13 cellular contexts compared by ENCODE assay signal in the genomic region with DNA sequence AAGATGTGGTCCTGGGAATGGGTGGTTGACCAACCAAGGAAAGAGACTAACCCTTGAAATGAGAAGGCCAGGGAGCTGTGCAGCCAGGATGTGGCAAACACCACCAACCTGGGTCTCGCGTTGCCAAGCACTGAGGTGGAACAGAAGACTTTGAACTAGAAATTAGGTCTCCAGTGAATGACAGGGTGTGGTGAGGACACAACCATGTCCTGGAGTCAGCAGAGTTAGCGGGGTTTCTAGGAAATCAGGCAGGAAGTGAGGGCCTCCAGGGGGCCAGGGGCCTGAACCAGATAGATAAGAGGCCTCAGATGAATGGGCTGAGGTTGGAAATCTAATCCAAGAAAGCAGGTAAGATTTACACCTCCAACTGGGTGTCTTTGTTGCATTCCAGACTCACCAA.
A peak's percentile ranks its signal among the peaks of the same experiment; 100 is the strongest.
DNase-seq lines count a peak whose midpoint lies in the region; ATAC-seq and TF ChIP-seq lines count a peak whose summit lies in the region.
"Had no signal": no experiment of that assay in that cellular context is flagged by ENCODE, and none has a peak within 500 bp of the region (broad histone marks: within the 10 kb centered on the region; RNA-seq: fewer than 3 reads in every experiment).

No MANE protein-coding gene starts in this region.

- no peaks in the 10 kb centered on the region for H3K36me3 Mint-ChIP-seq in CD4-positive, alpha-beta T cell (ENCODE audit: low read depth)
- no peaks in the 10 kb centered on the region for H3K36me3 Mint-ChIP-seq in activated T-helper 1 cell treated with anti-CD3 and anti-CD28 coated beads, Interleukin-12 subunit alpha, Interleukin-12 subunit beta, Interleukin-2, Interleukin-4 antibody, amounts not matched to agents 30 ng/mL and 10 ng/mL and 1 ng/mL, durations not matched to agents 14 hours and 24 hours and 36 hours (ENCODE audit: low read depth)
- H3K36me3 Mint-ChIP-seq: neural progenitor cell had no signal

- H3K18ac ChIP-seq in mesenchymal stem cell (ENCODE audit: low read depth in 1 of 2, low read length in 2 of 2): no peak overlapping the region

- peaks cover 3% of the 10 kb centered on the region for H3K4me1 ChIP-seq in mesenchymal stem cell (ENCODE audit: control insufficient read depth, insufficient read depth, low read depth, low read length)
- H3K4me1 ChIP-seq in heart right ventricle: peaks cover 0 to 3% (median 0%) of the 10 kb centered on the region in 9 donors
- H3K4me1 ChIP-seq in HAP-1: no peaks in the 10 kb centered on the region
- H3K4me1 ChIP-seq: neural progenitor cell had no signal

- CTCF ChIA-PET in CD4-positive, alpha-beta T cell (lab: Charles Lee): no interaction called here

- H2BK120ac ChIP-seq in mesenchymal stem cell (ENCODE audit: low read depth, low read length): no peak overlapping the region

- H3K27ac ChIP-seq in CD4-positive, alpha-beta T cell (ENCODE audit: low read depth, low read length): no peak overlapping the region
- no peak overlapping the region for H3K27ac ChIP-seq in mesenchymal stem cell (ENCODE audit: low read length, poor library complexity, severe bottlenecking)
- no peak overlapping the region for H3K27ac ChIP-seq in heart right ventricle
- H3K27ac ChIP-seq: HL-60, neural progenitor cell had no signal

- no peak overlapping the region for H3K4ac ChIP-seq in mesenchymal stem cell (ENCODE audit: low read depth in 1 of 2, low read length in 2 of 2)

- peak; percentile 62 for ATAC-seq in CD4-positive, alpha-beta T cell (ENCODE audit: poor library complexity)
- ATAC-seq in heart right ventricle: no peak
- ATAC-seq in GM21367 (IDR thresholded peaks at IDR 0.05; ENCODE audit: unreplicated experiment): no peak
- no peak for ATAC-seq in HG03097 (IDR thresholded peaks at IDR 0.05; ENCODE audit: low FRiP score, unreplicated experiment)

- H3K23ac ChIP-seq in mesenchymal stem cell (ENCODE audit: low read length in 2 of 2): no peak overlapping the region

- H3K9me3 Mint-ChIP-seq in CD4-positive, alpha-beta T cell: no peaks in the 10 kb centered on the region
- no peaks in the 10 kb centered on the region for H3K9me3 Mint-ChIP-seq in activated T-helper 1 cell treated with anti-CD3 and anti-CD28 coated beads, Interleukin-12 subunit alpha, Interleukin-12 subunit beta, Interleukin-2, Interleukin-4 antibody, amounts not matched to agents 30 ng/mL and 10 ng/mL and 1 ng/mL, durations not matched to agents 14 hours and 24 hours and 36 hours

- H3K4me1 Mint-ChIP-seq in CD4-positive, alpha-beta T cell (ENCODE audit: low read depth): peaks cover 49% of the 10 kb centered on the region
- peaks cover 22% of the 10 kb centered on the region for H3K4me1 Mint-ChIP-seq in activated T-helper 1 cell treated with anti-CD3 and anti-CD28 coated beads, Interleukin-12 subunit alpha, Interleukin-12 subunit beta, Interleukin-2, Interleukin-4 antibody, amounts not matched to agents 30 ng/mL and 10 ng/mL and 1 ng/mL, durations not matched to agents 14 hours and 24 hours and 36 hours (ENCODE audit: low read depth)
- H3K4me1 Mint-ChIP-seq: neural progenitor cell had no signal

- peak overlapping the region; percentile 2 for H2AK5ac ChIP-seq in mesenchymal stem cell (ENCODE audit: low read length, severe bottlenecking)

- H3K14ac ChIP-seq in mesenchymal stem cell (ENCODE audit: low read length in 2 of 2): no peak overlapping the region

- H3K9ac ChIP-seq in mesenchymal stem cell (ENCODE audit: low read length): no peak overlapping the region
- H3K9ac ChIP-seq: neural progenitor cell had no signal

- no peak overlapping the region for H2BK15ac ChIP-seq in mesenchymal stem cell (ENCODE audit: low read depth, poor library complexity, severe bottlenecking)

- 86% methylated on average over 3 of the region's 3 CpGs for WGBS in mesenchymal stem cell
- WGBS in heart right ventricle, 2 donors: 77 to 86% methylated on average over 3 of the region's 3 CpGs

- peak overlapping the region; percentile 17 for H3K4me3 Mint-ChIP-seq in CD4-positive, alpha-beta T cell
- H3K4me3 Mint-ChIP-seq in activated T-helper 1 cell treated with anti-CD3 and anti-CD28 coated beads, Interleukin-12 subunit alpha, Interleukin-12 subunit beta, Interleukin-2, Interleukin-4 antibody, amounts not matched to agents 30 ng/mL and 10 ng/mL and 1 ng/mL, durations not matched to agents 14 hours and 24 hours and 36 hours: no peak overlapping the region
- H3K4me3 Mint-ChIP-seq: neural progenitor cell had no signal

- POLR2A ChIA-PET in CD4-positive, alpha-beta T cell (lab: Charles Lee): interaction anchor here (0.9 to 3.3 kb wide), 2 partner anchors 27 to 262 kb away, joined by 5 to 20 read pairs; no protein-coding TSS in a partner anchor

- H4K8ac ChIP-seq in mesenchymal stem cell (ENCODE audit: low read length): no peak overlapping the region

- no peak overlapping the region for H4K91ac ChIP-seq in mesenchymal stem cell (ENCODE audit: low read length)

- no peaks in the 10 kb centered on the region for H3K9me3 ChIP-seq in CD4-positive, alpha-beta T cell (ENCODE audit: control insufficient read depth, low read length)
- H3K9me3 ChIP-seq in mesenchymal stem cell (ENCODE audit: control insufficient read depth, low read length) (peaks cover 20% of the 10 kb centered on the region), heart right ventricle (peaks cover 0 to 29% (median 7%) of the 10 kb centered on the region in 11 donors), HAP-1 (no peaks in the 10 kb centered on the region)

- intact Hi-C loops in CD4-positive, alpha-beta T cell (cut with DNase I, micrococcal nuclease): no loop called here
- intact Hi-C loops in activated T-helper 1 cell treated with anti-CD3 and anti-CD28 coated beads, Interleukin-12 subunit alpha, Interleukin-12 subunit beta, Interleukin-2, Interleukin-4 antibody, amounts not matched to agents 30 ng/mL and 10 ng/mL and 1 ng/mL, durations not matched to agents 14 hours and 24 hours and 36 hours (cut with micrococcal nuclease): no loop called here
- intact Hi-C loops in heart right ventricle (cut with DNase I): no loop called here

- H3K4me3 ChIP-seq in mesenchymal stem cell (ENCODE audit: insufficient read depth in 1 of 2, low read depth in 1 of 2, low read length in 2 of 2): no peak overlapping the region
- no peak overlapping the region for H3K4me3 ChIP-seq in heart right ventricle
- no peak overlapping the region for H3K4me3 ChIP-seq in HAP-1
- H3K4me3 ChIP-seq: neural progenitor cell had no signal

- H3K27me3 ChIP-seq in CD4-positive, alpha-beta T cell (ENCODE audit: control insufficient read depth, insufficient read depth, low read length): no peaks in the 10 kb centered on the region
- H3K27me3 ChIP-seq in mesenchymal stem cell (ENCODE audit: control insufficient read depth in 1 of 2, insufficient read depth in 1 of 2, low read length in 2 of 2) (no peaks in the 10 kb centered on the region), heart right ventricle (no peaks in the 10 kb centered on the region), HAP-1 (ENCODE audit: low read depth) (no peaks in the 10 kb centered on the region)
- H3K27me3 ChIP-seq: neural progenitor cell had no signal

- H3K36me3 ChIP-seq in mesenchymal stem cell (ENCODE audit: control insufficient read depth in 1 of 2, insufficient read depth in 2 of 2, low read depth in 1 of 2, low read length in 2 of 2) (no peaks in the 10 kb centered on the region), heart right ventricle (no peaks in the 10 kb centered on the region), HAP-1 (replicated peaks) (no peaks in the 10 kb centered on the region)
- H3K36me3 ChIP-seq: neural progenitor cell had no signal

- in situ Hi-C loops in KBM-7 (cut with MboI; ENCODE audit: low pct_unique_long_range_greater_than_20kb, low sequenced_read_pairs): no loop called here
- in situ Hi-C loops in HAP-1 (cut with MboI; ENCODE audit: low sequenced_read_pairs): no loop called here

- no peak overlapping the region for H2BK5ac ChIP-seq in mesenchymal stem cell (ENCODE audit: low read depth, low read length, poor library complexity, severe bottlenecking)

- no peaks in the 10 kb centered on the region for H3K27me3 Mint-ChIP-seq in CD4-positive, alpha-beta T cell
- H3K27me3 Mint-ChIP-seq in activated T-helper 1 cell treated with anti-CD3 and anti-CD28 coated beads, Interleukin-12 subunit alpha, Interleukin-12 subunit beta, Interleukin-2, Interleukin-4 antibody, amounts not matched to agents 30 ng/mL and 10 ng/mL and 1 ng/mL, durations not matched to agents 14 hours and 24 hours and 36 hours (ENCODE audit: insufficient read depth): peaks cover 2% of the 10 kb centered on the region

- DNase-seq in CD4-positive, alpha-beta T cell: peak in 4 of 10 experiments; percentile 3 to 10 (median 8)
- peak; percentile 60 for DNase-seq in KBM-7
- peak; percentile 14 for DNase-seq in activated T-helper 1 cell treated with anti-CD3 and anti-CD28 coated beads, Interleukin-12 subunit alpha, Interleukin-12 subunit beta, Interleukin-2, Interleukin-4 antibody, amounts not matched to agents 30 ng/mL and 10 ng/mL and 1 ng/mL, durations not matched to agents 14 hours and 24 hours and 36 hours (ENCODE audit: low spot score)
- DNase-seq in mesenchymal stem cell: no peak
- DNase-seq in heart right ventricle: no peak
- no peak for DNase-seq in HAP-1 (ENCODE audit: low spot score in 2 of 2)
- DNase-seq: NCI-H1048, NCI-H345, RPMI8226 had no signal

- H2BK12ac ChIP-seq in mesenchymal stem cell (ENCODE audit: low read length in 2 of 2): no peak overlapping the region

- H3K4me2 ChIP-seq in mesenchymal stem cell (ENCODE audit: low read length, poor library complexity, severe bottlenecking): no peak overlapping the region
- H3K4me2 ChIP-seq: neural progenitor cell had no signal

- H2AFZ ChIP-seq in mesenchymal stem cell (ENCODE audit: low read depth, low read length): no peak overlapping the region
- H2AFZ ChIP-seq: neural progenitor cell had no signal

- peak overlapping the region; percentile 63 for H3K27ac Mint-ChIP-seq in CD4-positive, alpha-beta T cell
- H3K27ac Mint-ChIP-seq in activated T-helper 1 cell treated with anti-CD3 and anti-CD28 coated beads, Interleukin-12 subunit alpha, Interleukin-12 subunit beta, Interleukin-2, Interleukin-4 antibody, amounts not matched to agents 30 ng/mL and 10 ng/mL and 1 ng/mL, durations not matched to agents 14 hours and 24 hours and 36 hours: no peak overlapping the region
- H3K27ac Mint-ChIP-seq: neural progenitor cell had no signal

- H3K79me1 ChIP-seq in mesenchymal stem cell (replicated peaks; ENCODE audit: low read length, poor library complexity, severe bottlenecking): no peaks in the 10 kb centered on the region

- no peak for TF ChIP-seq CTCF in CD4-positive, alpha-beta T cell (IDR thresholded peaks at IDR 0.05)
- TF ChIP-seq CTCF in heart right ventricle (IDR thresholded peaks at IDR 0.05): no peak

Comparison
In these comparisons a context has a peak if more than half of its experiments do, and no peak if none do; other contexts are left out.
1. DNase-seq: peak in KBM-7 (single experiment) and activated T-helper 1 cell treated with anti-CD3 and anti-CD28 coated beads, Interleukin-12 subunit alpha, Interleukin-12 subunit beta, Interleukin-2, Interleukin-4 antibody, amounts not matched to agents 30 ng/mL and 10 ng/mL and 1 ng/mL, durations not matched to agents 14 hours and 24 hours and 36 hours (single experiment); none in mesenchymal stem cell (single experiment), heart right ventricle (0 of 2) and HAP-1 (0 of 2).